In the genomic region with DNA sequence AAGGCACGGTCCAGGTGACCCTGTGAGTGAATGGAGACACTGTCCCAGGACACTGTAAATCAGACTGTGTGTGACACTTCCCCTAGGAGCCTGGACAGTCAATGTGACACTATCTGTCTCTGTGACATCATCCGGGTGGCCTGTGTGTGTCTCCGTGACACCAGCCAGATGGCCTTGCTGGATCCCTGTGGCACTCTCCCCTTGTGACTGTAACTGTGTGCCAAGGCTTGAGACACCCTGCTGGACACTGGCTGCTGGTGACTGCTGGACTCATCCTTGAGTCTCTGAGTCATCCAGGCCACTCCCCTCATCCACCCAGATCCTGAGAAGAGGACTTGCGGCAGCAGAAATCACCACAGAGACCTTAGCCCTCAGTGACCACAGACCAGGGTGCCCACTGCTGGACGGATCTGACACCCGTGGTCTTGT, we compare ENCODE assay signal across 11 cellular contexts. TPM values are rescaled to one million over a fixed set of nuclear protein-coding genes. Genes with fewer than 3 reads are reported as not detected.
DNase-seq lines count a peak whose midpoint lies in the region; ATAC-seq, FAIRE-seq and TF ChIP-seq lines count a peak whose summit lies in the region.
"Had no signal": no experiment of that assay in that cellular context is flagged by ENCODE, and none has a peak within 500 bp of the region (broad histone marks: within the 10 kb centered on the region; RNA-seq: fewer than 3 reads in every experiment).

No MANE protein-coding gene starts in this region.

- H3K36me3 ChIP-seq in astrocyte (ENCODE audit: insufficient read depth, low read length), result no peaks in the 10 kb centered on the region

- H3K4me1 Mint-ChIP-seq in astrocyte (ENCODE audit: low read depth, unreplicated experiment), result peaks cover 1% of the 10 kb centered on the region

- H3K79me2 ChIP-seq in astrocyte (ENCODE audit: insufficient read depth, low read length), result no peaks in the 10 kb centered on the region

- H3K27me3 ChIP-seq in astrocyte (ENCODE audit: insufficient read depth, low read length), result peaks cover 31% of the 10 kb centered on the region

- H3K9me3 ChIP-seq in astrocyte (ENCODE audit: insufficient read depth, low read depth, low read length), result no peaks in the 10 kb centered on the region

- H2AFZ ChIP-seq in astrocyte (ENCODE audit: low read depth, low read length), result no peak overlapping the region

- H3K9ac ChIP-seq in astrocyte (ENCODE audit: low read length), result no peak overlapping the region

- peak; percentile 87 for ATAC-seq in left ventricle myocardium superior
- no peak for ATAC-seq in GM18868 (IDR thresholded peaks at IDR 0.05; ENCODE audit: unreplicated experiment)

- no peak overlapping the region for H3K4me2 ChIP-seq in astrocyte (ENCODE audit: low read length)

- no peak overlapping the region for H3K27ac ChIP-seq in astrocyte (ENCODE audit: low read depth, low read length)
- H3K27ac ChIP-seq: HL-60 had no signal

- H3K4me3 ChIP-seq in astrocyte (ENCODE audit: insufficient read depth, low read depth, low read length), result no peak overlapping the region

- TF ChIP-seq CTCF in astrocyte (IDR thresholded peaks at IDR 0.05; ENCODE audit: insufficient read depth, low read depth, low read length), result no peak

- no peaks in the 10 kb centered on the region for H3K9me3 Mint-ChIP-seq in astrocyte (ENCODE audit: unreplicated experiment)

- no peak overlapping the region for H3K4me3 Mint-ChIP-seq in astrocyte (ENCODE audit: unreplicated experiment)

- H3K27ac Mint-ChIP-seq in astrocyte (ENCODE audit: unreplicated experiment), result no peak overlapping the region

- intact Hi-C loops in left ventricle myocardium superior (cut with micrococcal nuclease), result no loop called here

- no peaks in the 10 kb centered on the region for H3K36me3 Mint-ChIP-seq in astrocyte (ENCODE audit: low read depth, unreplicated experiment)

- H3K27me3 Mint-ChIP-seq in astrocyte (ENCODE audit: low read depth, unreplicated experiment), result peaks cover 22% of the 10 kb centered on the region

- DNase-seq in HPDE6-E6E7 (ENCODE audit: extremely low spot score), result peak; percentile 46
- DNase-seq in astrocyte (ENCODE audit: low read depth), result peak; percentile 19
- DNase-seq in left ventricle myocardium superior, result peak; percentile 39
- peak; percentile 97 for DNase-seq in superior temporal gyrus (ENCODE audit: extremely low spot score)
- DNase-seq in NAMALWA (ENCODE audit: low spot score), result no peak
- DNase-seq in stimulated activated CD4-positive, alpha-beta T cell treated with anti-CD3 and anti-CD28 coated beads, Interleukin-4, amount 100 ng/mL, for 24 hours, result no peak
- DNase-seq: activated naive CD4-positive, alpha-beta T cell; retina; T-helper 9 cell had no signal

- H4K20me1 ChIP-seq in astrocyte (ENCODE audit: insufficient read depth, low read length), result no peaks in the 10 kb centered on the region

- no peaks in the 10 kb centered on the region for H3K4me1 ChIP-seq in astrocyte (ENCODE audit: insufficient read depth, low read length)

- FAIRE-seq in astrocyte (lab: Jason Lieb, UNC), result no peak

RNA-seq across cellular contexts. Expression of a gene that starts 51.6 kb away (rescaled TPM):
- total RNA-seq in astrocyte, result 9.7 and 12.4 TPM in 2 replicates
- 9.7 TPM for total RNA-seq in left ventricle myocardium superior

RNA-seq across cellular contexts. Expression of a gene that starts 51.8 kb away (rescaled TPM):
- total RNA-seq in astrocyte (15.2 and 17.8 TPM in 2 replicates), left ventricle myocardium superior (55.1 TPM)

Comparison
In these comparisons a context has a peak if more than half of its experiments do, and no peak if none do; other contexts are left out.
1. DNase-seq: peak in HPDE6-E6E7 (single experiment), astrocyte (single experiment), left ventricle myocardium superior (single experiment) and superior temporal gyrus (single experiment); none in NAMALWA (single experiment) and stimulated activated CD4-positive, alpha-beta T cell treated with anti-CD3 and anti-CD28 coated beads, Interleukin-4, amount 100 ng/mL, for 24 hours (single experiment).